Comparison of ENCODE assay signal across 1 cellular context in the genomic region with DNA sequence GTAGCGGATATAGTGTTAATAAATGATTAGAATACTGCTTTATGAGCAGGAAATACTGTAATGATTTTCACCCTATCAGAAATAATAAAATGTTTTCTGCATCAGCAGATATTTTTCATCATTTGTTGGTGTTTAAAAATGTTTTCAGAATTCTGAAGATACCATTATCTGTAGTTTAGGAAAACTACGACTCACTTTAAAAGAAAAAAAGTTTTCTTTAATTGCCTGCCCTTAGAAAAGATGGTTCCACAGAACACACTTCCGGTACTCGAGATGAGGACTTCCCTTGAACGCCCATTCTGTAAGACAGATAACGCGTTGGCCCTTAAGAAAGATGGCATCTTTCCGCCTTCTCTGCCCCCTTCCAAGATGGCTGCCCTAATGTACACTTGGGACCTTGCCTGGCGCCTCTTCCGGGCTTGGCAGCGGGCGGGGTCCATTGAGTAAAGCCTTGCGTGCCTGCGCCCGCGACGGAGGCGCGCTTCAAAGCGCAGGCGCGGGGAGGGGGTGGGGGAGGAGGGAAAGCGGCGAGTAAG.
TF ChIP-seq lines count a peak whose summit lies in the region.

A gene with protein sequence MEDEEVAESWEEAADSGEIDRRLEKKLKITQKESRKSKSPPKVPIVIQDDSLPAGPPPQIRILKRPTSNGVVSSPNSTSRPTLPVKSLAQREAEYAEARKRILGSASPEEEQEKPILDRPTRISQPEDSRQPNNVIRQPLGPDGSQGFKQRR (plus strand): TSS at position 521 of the 536 bp plus-strand sequence. CDS start 16 bp downstream, outside the sequence.

TF ChIP-seq in HEK293, 187 proteins besides CTCF, POLR2A, EP300 and RAD21 (continued from another document and continues in another):
- TF ChIP-seq ZNF600 (tag by site-specific recombination; IDR thresholded peaks at IDR 0.05) (no peak), KLF10 (tag by site-specific recombination; IDR thresholded peaks at IDR 0.05) (no peak; the same call in 1 of the 2 replicates), ZNF391 (tag by site-specific recombination; IDR thresholded peaks at IDR 0.05; ENCODE audit: borderline replicate concordance, low read depth) (no peak), ZFP41 (tag by site-specific recombination; IDR thresholded peaks at IDR 0.05; ENCODE audit: borderline replicate concordance) (no peak), ZNF623 (tag by site-specific recombination; IDR thresholded peaks at IDR 0.05) (no peak), ZNF514 (tag by site-specific recombination; IDR thresholded peaks at IDR 0.05) (no peak), REPIN1 (tag by site-specific recombination; IDR thresholded peaks at IDR 0.05; ENCODE audit: low read depth) (no peak), ZNF558 (tag by site-specific recombination; IDR thresholded peaks at IDR 0.05) (no peak), HOXA7 (CRISPR knock-in tag; IDR thresholded peaks at IDR 0.05; ENCODE audit: borderline replicate concordance) (no peak), ZFP69B (tag by site-specific recombination; IDR thresholded peaks at IDR 0.05) (no peak), BCL11B (tag by site-specific recombination; IDR thresholded peaks at IDR 0.05; ENCODE audit: low read depth) (no peak), ZIC2 (tag by site-specific recombination; IDR thresholded peaks at IDR 0.05) (no peak), ZNF423 (tag by site-specific recombination; IDR thresholded peaks at IDR 0.05) (no peak), ZFHX2 (tag by site-specific recombination; conservative IDR thresholded peaks at IDR 0.05) (no peak), KLF8 (tag by site-specific recombination; IDR thresholded peaks at IDR 0.05) (peak; percentile 55; the same call in 1 of the 2 replicates), ZNF335 (tag by site-specific recombination; conservative IDR thresholded peaks at IDR 0.05) (no peak), ZNF266 (tag by site-specific recombination; IDR thresholded peaks at IDR 0.05; ENCODE audit: low read depth) (no peak), ZNF138 (tag by site-specific recombination; IDR thresholded peaks at IDR 0.05; ENCODE audit: borderline replicate concordance) (no peak), TCF7L2 (IDR thresholded peaks at IDR 0.05; ENCODE audit: borderline replicate concordance, low read depth, low read length) (peak; percentile 15; the same call in 1 of the 2 replicates), OVOL3 (tag by site-specific recombination; IDR thresholded peaks at IDR 0.05) (no peak), ZBTB1 (tag by site-specific recombination; IDR thresholded peaks at IDR 0.05) (no peak), ZNF660 (tag by site-specific recombination; IDR thresholded peaks at IDR 0.05) (peak; percentile 18; the same call in 1 of the 2 replicates), SALL2 (tag by site-specific recombination; IDR thresholded peaks at IDR 0.05; ENCODE audit: borderline replicate concordance) (no peak), KLF7 (tag by site-specific recombination; IDR thresholded peaks at IDR 0.05; ENCODE audit: borderline replicate concordance) (no peak), FEZF1 (tag by site-specific recombination; IDR thresholded peaks at IDR 0.05) (no peak), ZXDB (tag by site-specific recombination; IDR thresholded peaks at IDR 0.05) (no peak), ZNF837 (tag by site-specific recombination; IDR thresholded peaks at IDR 0.05) (no peak), ZNF621 (tag by site-specific recombination; IDR thresholded peaks at IDR 0.05) (no peak), ZNF791 (tag by site-specific recombination; IDR thresholded peaks at IDR 0.05) (no peak), ZNF843 (tag by site-specific recombination; IDR thresholded peaks at IDR 0.05) (no peak), YY2 (tag by site-specific recombination; IDR thresholded peaks at IDR 0.05) (peak; percentile 94), GFI1B (tag by site-specific recombination; IDR thresholded peaks at IDR 0.05) (no peak), ZSCAN23 (tag by site-specific recombination; IDR thresholded peaks at IDR 0.05) (no peak)
- TF ChIP-seq, protein P1, sequence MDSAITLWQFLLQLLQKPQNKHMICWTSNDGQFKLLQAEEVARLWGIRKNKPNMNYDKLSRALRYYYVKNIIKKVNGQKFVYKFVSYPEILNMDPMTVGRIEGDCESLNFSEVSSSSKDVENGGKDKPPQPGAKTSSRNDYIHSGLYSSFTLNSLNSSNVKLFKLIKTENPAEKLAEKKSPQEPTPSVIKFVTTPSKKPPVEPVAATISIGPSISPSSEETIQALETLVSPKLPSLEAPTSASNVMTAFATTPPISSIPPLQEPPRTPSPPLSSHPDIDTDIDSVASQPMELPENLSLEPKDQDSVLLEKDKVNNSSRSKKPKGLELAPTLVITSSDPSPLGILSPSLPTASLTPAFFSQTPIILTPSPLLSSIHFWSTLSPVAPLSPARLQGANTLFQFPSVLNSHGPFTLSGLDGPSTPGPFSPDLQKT (IDR thresholded peaks at IDR 0.05; ENCODE audit: borderline replicate concordance, low read depth, low read length) = 0 out of 2 replicates have a peak, but pooled peaks have one; percentile 19
- TF ChIP-seq, protein P2, sequence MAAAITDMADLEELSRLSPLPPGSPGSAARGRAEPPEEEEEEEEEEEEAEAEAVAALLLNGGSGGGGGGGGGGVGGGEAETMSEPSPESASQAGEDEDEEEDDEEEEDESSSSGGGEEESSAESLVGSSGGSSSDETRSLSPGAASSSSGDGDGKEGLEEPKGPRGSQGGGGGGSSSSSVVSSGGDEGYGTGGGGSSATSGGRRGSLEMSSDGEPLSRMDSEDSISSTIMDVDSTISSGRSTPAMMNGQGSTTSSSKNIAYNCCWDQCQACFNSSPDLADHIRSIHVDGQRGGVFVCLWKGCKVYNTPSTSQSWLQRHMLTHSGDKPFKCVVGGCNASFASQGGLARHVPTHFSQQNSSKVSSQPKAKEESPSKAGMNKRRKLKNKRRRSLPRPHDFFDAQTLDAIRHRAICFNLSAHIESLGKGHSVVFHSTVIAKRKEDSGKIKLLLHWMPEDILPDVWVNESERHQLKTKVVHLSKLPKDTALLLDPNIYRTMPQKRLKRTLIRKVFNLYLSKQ (tag by site-specific recombination; IDR thresholded peaks at IDR 0.05; ENCODE audit: borderline replicate concordance) = no peak
- TF ChIP-seq, protein P3, sequence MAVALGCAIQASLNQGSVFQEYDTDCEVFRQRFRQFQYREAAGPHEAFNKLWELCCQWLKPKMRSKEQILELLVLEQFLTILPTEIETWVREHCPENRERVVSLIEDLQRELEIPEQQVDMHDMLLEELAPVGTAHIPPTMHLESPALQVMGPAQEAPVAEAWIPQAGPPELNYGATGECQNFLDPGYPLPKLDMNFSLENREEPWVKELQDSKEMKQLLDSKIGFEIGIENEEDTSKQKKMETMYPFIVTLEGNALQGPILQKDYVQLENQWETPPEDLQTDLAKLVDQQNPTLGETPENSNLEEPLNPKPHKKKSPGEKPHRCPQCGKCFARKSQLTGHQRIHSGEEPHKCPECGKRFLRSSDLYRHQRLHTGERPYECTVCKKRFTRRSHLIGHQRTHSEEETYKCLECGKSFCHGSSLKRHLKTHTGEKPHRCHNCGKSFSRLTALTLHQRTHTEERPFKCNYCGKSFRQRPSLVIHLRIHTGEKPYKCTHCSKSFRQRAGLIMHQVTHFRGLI (tag by site-specific recombination; IDR thresholded peaks at IDR 0.05) = no peak; the same call in 1 of the 2 replicates
- TF ChIP-seq, protein P4, sequence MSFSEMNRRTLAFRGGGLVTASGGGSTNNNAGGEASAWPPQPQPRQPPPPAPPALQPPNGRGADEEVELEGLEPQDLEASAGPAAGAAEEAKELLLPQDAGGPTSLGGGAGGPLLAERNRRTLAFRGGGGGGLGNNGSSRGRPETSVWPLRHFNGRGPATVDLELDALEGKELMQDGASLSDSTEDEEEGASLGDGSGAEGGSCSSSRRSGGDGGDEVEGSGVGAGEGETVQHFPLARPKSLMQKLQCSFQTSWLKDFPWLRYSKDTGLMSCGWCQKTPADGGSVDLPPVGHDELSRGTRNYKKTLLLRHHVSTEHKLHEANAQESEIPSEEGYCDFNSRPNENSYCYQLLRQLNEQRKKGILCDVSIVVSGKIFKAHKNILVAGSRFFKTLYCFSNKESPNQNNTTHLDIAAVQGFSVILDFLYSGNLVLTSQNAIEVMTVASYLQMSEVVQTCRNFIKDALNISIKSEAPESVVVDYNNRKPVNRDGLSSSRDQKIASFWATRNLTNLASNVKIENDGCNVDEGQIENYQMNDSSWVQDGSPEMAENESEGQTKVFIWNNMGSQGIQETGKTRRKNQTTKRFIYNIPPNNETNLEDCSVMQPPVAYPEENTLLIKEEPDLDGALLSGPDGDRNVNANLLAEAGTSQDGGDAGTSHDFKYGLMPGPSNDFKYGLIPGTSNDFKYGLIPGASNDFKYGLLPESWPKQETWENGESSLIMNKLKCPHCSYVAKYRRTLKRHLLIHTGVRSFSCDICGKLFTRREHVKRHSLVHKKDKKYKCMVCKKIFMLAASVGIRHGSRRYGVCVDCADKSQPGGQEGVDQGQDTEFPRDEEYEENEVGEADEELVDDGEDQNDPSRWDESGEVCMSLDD (tag by site-specific recombination; IDR thresholded peaks at IDR 0.05) = no peak
- TF ChIP-seq, protein P5, sequence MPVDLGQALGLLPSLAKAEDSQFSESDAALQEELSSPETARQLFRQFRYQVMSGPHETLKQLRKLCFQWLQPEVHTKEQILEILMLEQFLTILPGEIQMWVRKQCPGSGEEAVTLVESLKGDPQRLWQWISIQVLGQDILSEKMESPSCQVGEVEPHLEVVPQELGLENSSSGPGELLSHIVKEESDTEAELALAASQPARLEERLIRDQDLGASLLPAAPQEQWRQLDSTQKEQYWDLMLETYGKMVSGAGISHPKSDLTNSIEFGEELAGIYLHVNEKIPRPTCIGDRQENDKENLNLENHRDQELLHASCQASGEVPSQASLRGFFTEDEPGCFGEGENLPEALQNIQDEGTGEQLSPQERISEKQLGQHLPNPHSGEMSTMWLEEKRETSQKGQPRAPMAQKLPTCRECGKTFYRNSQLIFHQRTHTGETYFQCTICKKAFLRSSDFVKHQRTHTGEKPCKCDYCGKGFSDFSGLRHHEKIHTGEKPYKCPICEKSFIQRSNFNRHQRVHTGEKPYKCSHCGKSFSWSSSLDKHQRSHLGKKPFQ (tag by site-specific recombination; IDR thresholded peaks at IDR 0.05) = no peak
- TF ChIP-seq, protein P6, sequence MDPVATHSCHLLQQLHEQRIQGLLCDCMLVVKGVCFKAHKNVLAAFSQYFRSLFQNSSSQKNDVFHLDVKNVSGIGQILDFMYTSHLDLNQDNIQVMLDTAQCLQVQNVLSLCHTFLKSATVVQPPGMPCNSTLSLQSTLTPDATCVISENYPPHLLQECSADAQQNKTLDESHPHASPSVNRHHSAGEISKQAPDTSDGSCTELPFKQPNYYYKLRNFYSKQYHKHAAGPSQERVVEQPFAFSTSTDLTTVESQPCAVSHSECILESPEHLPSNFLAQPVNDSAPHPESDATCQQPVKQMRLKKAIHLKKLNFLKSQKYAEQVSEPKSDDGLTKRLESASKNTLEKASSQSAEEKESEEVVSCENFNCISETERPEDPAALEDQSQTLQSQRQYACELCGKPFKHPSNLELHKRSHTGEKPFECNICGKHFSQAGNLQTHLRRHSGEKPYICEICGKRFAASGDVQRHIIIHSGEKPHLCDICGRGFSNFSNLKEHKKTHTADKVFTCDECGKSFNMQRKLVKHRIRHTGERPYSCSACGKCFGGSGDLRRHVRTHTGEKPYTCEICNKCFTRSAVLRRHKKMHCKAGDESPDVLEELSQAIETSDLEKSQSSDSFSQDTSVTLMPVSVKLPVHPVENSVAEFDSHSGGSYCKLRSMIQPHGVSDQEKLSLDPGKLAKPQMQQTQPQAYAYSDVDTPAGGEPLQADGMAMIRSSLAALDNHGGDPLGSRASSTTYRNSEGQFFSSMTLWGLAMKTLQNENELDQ (tag by site-specific recombination; IDR thresholded peaks at IDR 0.05; ENCODE audit: low read depth) = no peak
- TF ChIP-seq, protein P7, sequence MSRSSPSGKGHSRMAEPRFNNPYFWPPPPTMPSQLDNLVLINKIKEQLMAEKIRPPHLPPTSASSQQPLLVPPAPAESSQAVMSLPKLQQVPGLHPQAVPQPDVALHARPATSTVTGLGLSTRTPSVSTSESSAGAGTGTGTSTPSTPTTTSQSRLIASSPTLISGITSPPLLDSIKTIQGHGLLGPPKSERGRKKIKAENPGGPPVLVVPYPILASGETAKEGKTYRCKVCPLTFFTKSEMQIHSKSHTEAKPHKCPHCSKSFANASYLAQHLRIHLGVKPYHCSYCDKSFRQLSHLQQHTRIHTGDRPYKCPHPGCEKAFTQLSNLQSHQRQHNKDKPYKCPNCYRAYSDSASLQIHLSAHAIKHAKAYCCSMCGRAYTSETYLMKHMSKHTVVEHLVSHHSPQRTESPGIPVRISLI (tag by site-specific recombination; IDR thresholded peaks at IDR 0.05) = peak; percentile 72; the same call in 1 of the 2 replicates
- TF ChIP-seq, protein P8, sequence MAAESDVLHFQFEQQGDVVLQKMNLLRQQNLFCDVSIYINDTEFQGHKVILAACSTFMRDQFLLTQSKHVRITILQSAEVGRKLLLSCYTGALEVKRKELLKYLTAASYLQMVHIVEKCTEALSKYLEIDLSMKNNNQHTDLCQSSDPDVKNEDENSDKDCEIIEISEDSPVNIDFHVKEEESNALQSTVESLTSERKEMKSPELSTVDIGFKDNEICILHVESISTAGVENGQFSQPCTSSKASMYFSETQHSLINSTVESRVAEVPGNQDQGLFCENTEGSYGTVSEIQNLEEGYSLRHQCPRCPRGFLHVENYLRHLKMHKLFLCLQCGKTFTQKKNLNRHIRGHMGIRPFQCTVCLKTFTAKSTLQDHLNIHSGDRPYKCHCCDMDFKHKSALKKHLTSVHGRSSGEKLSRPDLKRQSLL (tag by site-specific recombination; IDR thresholded peaks at IDR 0.05) = no peak
- TF ChIP-seq, protein P9, sequence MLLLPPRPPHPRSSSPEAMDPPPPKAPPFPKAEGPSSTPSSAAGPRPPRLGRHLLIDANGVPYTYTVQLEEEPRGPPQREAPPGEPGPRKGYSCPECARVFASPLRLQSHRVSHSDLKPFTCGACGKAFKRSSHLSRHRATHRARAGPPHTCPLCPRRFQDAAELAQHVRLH (tag by site-specific recombination; IDR thresholded peaks at IDR 0.05) = peak; percentile 96
- TF ChIP-seq, protein P10, sequence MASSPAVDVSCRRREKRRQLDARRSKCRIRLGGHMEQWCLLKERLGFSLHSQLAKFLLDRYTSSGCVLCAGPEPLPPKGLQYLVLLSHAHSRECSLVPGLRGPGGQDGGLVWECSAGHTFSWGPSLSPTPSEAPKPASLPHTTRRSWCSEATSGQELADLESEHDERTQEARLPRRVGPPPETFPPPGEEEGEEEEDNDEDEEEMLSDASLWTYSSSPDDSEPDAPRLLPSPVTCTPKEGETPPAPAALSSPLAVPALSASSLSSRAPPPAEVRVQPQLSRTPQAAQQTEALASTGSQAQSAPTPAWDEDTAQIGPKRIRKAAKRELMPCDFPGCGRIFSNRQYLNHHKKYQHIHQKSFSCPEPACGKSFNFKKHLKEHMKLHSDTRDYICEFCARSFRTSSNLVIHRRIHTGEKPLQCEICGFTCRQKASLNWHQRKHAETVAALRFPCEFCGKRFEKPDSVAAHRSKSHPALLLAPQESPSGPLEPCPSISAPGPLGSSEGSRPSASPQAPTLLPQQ (tag by site-specific recombination; IDR thresholded peaks at IDR 0.05) = no peak
